ENCODE assay signal across 16 cellular contexts in genomic region chr4:78707268-78707667, GRCh38.
DNase-seq lines count a peak whose midpoint lies in the region; ATAC-seq and TF ChIP-seq lines count a peak whose summit lies in the region.
"Had no signal": no experiment of that assay in that cellular context is flagged by ENCODE, and none has a peak within 500 bp of the region (broad histone marks: within the 10 kb centered on the region; RNA-seq: fewer than 3 reads in every experiment).

No MANE protein-coding gene starts in this region.

- DNase-seq in superior temporal gyrus (ENCODE audit: extremely low spot score) (peak; percentile 68), H7 (no peak), AG08396 (ENCODE audit: low spot score) (no peak)
- no peak for DNase-seq in activated effector memory CD4-positive, alpha-beta T cell treated with anti-CD3 and anti-CD28 coated beads, Interleukin-2, amount 50 U/mL, for 16 hours
- DNase-seq in CD8-positive, alpha-beta memory T cell, result no peak
- DNase-seq: COR-L47, left colon, NCI-H82, testis had no signal

- POLR2A ChIA-PET in CD8-positive, alpha-beta memory T cell (lab: Charles Lee), result no interaction called here

- H3K9me3 Mint-ChIP-seq in CD8-positive, alpha-beta memory T cell, result peaks cover 8 to 15% (median 14%) of the 10 kb centered on the region in 5 donors

- no peaks in the 10 kb centered on the region for H3K4me1 Mint-ChIP-seq in CD8-positive, alpha-beta memory T cell
- H3K4me1 Mint-ChIP-seq: nephron had no signal

- H3K9me3 ChIP-seq in CD8-positive, alpha-beta memory T cell (ENCODE audit: low read length), result peaks cover 3% of the 10 kb centered on the region
- H3K9me3 ChIP-seq: testis had no signal

- no peak overlapping the region for H3K4me3 ChIP-seq in H7 (ENCODE audit: insufficient read depth, low read depth, low read length)
- H3K4me3 ChIP-seq in CD8-positive, alpha-beta memory T cell (ENCODE audit: low read length), result no peak overlapping the region
- H3K4me3 ChIP-seq: SK-N-MC, testis had no signal

- CTCF ChIA-PET in CD8-positive, alpha-beta memory T cell (lab: Charles Lee), result no interaction called here

- peak overlapping the region; percentile 89 for H3K27ac ChIP-seq in VCaP
- no peak overlapping the region for H3K27ac ChIP-seq in CD8-positive, alpha-beta memory T cell (ENCODE audit: low read depth, low read length)
- H3K27ac ChIP-seq: SK-N-MC, testis had no signal

- ATAC-seq in GM19351 (IDR thresholded peaks at IDR 0.05; ENCODE audit: unreplicated experiment) (peak; percentile 54), HG03025 (IDR thresholded peaks at IDR 0.05; ENCODE audit: low FRiP score, unreplicated experiment) (peak; percentile 40)
- ATAC-seq: left colon had no signal

- H3K36me3 Mint-ChIP-seq in CD8-positive, alpha-beta memory T cell, result peaks cover 0 to 3% (median 0%) of the 10 kb centered on the region in 3 donors
- H3K36me3 Mint-ChIP-seq: brain had no signal

- H3K4me3 Mint-ChIP-seq in CD8-positive, alpha-beta memory T cell, result no peak overlapping the region
- H3K4me3 Mint-ChIP-seq: brain, nephron had no signal

- no peak for TF ChIP-seq CTCF in VCaP (conservative IDR thresholded peaks at IDR 0.05)

- H3K36me3 ChIP-seq in H7 (replicated peaks; ENCODE audit: control insufficient read depth, insufficient read depth, low read length), result no peaks in the 10 kb centered on the region
- H3K36me3 ChIP-seq in CD8-positive, alpha-beta memory T cell (ENCODE audit: insufficient read depth, low read length), result no peaks in the 10 kb centered on the region

- no peaks in the 10 kb centered on the region for H3K4me1 ChIP-seq in CD8-positive, alpha-beta memory T cell (ENCODE audit: insufficient read depth, low read length)
- H3K4me1 ChIP-seq: testis had no signal

- H3K27ac Mint-ChIP-seq in CD8-positive, alpha-beta memory T cell, result no peak overlapping the region
- H3K27ac Mint-ChIP-seq: activated T-helper 2 cell treated with anti-CD3 and anti-CD28 coated beads, Interferon-gamma antibody, Interleukin-2, Interleukin-4, amounts not matched to agents 10 μg/mL and 5 μg/mL and 100 μg/mL, durations not matched to agents 14 hours and 24 hours and 36 hours; brain; nephron had no signal

- no peaks in the 10 kb centered on the region for H3K27me3 Mint-ChIP-seq in CD8-positive, alpha-beta memory T cell
- H3K27me3 Mint-ChIP-seq: brain had no signal

- no peaks in the 10 kb centered on the region for H3K27me3 ChIP-seq in H7 (ENCODE audit: control insufficient read depth, insufficient read depth, low read length)
- no peaks in the 10 kb centered on the region for H3K27me3 ChIP-seq in CD8-positive, alpha-beta memory T cell (ENCODE audit: insufficient read depth, low read length, poor library complexity, severe bottlenecking)
- H3K27me3 ChIP-seq: testis had no signal
